1 cellular context compared by ENCODE assay signal in genomic region chr15:101326462-101327146, GRCh38.
TF ChIP-seq lines count a peak whose summit lies in the region.

No MANE protein-coding gene starts in this region.

TF ChIP-seq in K562, 482 proteins besides CTCF, POLR2A, EP300 and RAD21:
- TF ChIP-seq ZKSCAN1 (IDR thresholded peaks at IDR 0.05; ENCODE audit: low read depth, low read length) (no peak), OTX1 (CRISPR knock-in tag; IDR thresholded peaks at IDR 0.05) (no peak), ZNF778 (CRISPR knock-in tag; IDR thresholded peaks at IDR 0.05) (no peak), ARNT (IDR thresholded peaks at IDR 0.05) (no peak)
